ENCODE assay signal across 1 cellular context in genomic region chr2:102094917-102095316, GRCh38.
TF ChIP-seq lines count a peak whose summit lies in the region.

No MANE protein-coding gene starts in this region.

TF ChIP-seq in HepG2, 621 proteins besides CTCF, POLR2A, EP300 and RAD21 (continued from another document):
- peak; percentile 69; the same call in 1 of the 2 replicates for TF ChIP-seq MIER3 (CRISPR knock-in tag; IDR thresholded peaks at IDR 0.05; ENCODE audit: borderline replicate concordance)
- 0 out of 4 replicates have a peak, but pooled peaks of 1 of the 2 experiments have one; percentile 50 for TF ChIP-seq NR2F1 (CRISPR knock-in tag; IDR thresholded peaks at IDR 0.05)
- TF ChIP-seq SAP130 (CRISPR knock-in tag; IDR thresholded peaks at IDR 0.05; ENCODE audit: low read depth): peak; percentile 48
- TF ChIP-seq ZGPAT (CRISPR knock-in tag; IDR thresholded peaks at IDR 0.05): peak; percentile 32; the same call in 1 of the 2 replicates
- TF ChIP-seq, protein P1, sequence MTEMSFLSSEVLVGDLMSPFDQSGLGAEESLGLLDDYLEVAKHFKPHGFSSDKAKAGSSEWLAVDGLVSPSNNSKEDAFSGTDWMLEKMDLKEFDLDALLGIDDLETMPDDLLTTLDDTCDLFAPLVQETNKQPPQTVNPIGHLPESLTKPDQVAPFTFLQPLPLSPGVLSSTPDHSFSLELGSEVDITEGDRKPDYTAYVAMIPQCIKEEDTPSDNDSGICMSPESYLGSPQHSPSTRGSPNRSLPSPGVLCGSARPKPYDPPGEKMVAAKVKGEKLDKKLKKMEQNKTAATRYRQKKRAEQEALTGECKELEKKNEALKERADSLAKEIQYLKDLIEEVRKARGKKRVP (CRISPR knock-in tag; IDR thresholded peaks at IDR 0.05): peak in 1 of 2 experiments; percentile 86; a peak in 2 of 4 replicates
- no peak for TF ChIP-seq ZNF510 (CRISPR knock-in tag; IDR thresholded peaks at IDR 0.05; ENCODE audit: low read depth)
- 0 out of 4 replicates have a peak, but pooled peaks of 1 of the 2 experiments have one; percentile 41 for TF ChIP-seq KLF16 (CRISPR knock-in tag; IDR thresholded peaks at IDR 0.05)
